Comparison of ENCODE assay signal across 23 cellular contexts in the genomic region with DNA sequence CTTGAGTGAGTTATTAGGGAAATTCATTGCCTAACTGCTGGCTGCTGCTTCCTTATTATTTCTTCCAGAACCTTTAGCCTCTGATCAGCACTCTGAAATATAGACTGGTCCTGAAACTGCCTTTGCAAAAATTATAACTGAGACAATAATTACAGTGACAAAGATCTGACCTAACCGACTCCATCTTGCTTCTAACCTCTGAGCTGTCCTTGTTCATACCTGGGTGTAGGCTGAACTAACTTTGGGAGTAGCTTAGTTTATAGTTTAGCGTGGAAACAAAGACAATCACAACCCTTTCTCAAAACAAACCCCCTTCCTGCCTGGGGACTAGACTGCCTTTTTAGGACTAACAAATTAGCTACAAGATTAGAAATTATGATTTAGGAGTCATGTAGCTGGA.
"Had no signal": no experiment of that assay in that cellular context is flagged by ENCODE, and none has a peak within 500 bp of the region (broad histone marks: within the 10 kb centered on the region; RNA-seq: fewer than 3 reads in every experiment).

No MANE protein-coding gene starts in this region.

- H2AFZ ChIP-seq: neural progenitor cell had no signal

- H3K4me2 ChIP-seq: neural progenitor cell had no signal

- H3K4me1 ChIP-seq: colonic mucosa, upper lobe of right lung had no signal

- H3K36me3 ChIP-seq: colonic mucosa, esophagus muscularis mucosa, neural progenitor cell, thoracic aorta, upper lobe of right lung had no signal

- H3K9me3 ChIP-seq: colonic mucosa, esophagus muscularis mucosa, thoracic aorta, upper lobe of right lung had no signal

- H3K4me3 ChIP-seq: colonic mucosa, dorsolateral prefrontal cortex, esophagus muscularis mucosa, neural progenitor cell, thoracic aorta, upper lobe of right lung had no signal

- H3K27ac ChIP-seq: colonic mucosa, dorsolateral prefrontal cortex, esophagus muscularis mucosa, neural progenitor cell, thoracic aorta, upper lobe of right lung had no signal

- DNase-seq: activated B cell treated with CpG ODN at 0.5 μM for 24 hours; activated CD4-positive, alpha-beta T cell treated with anti-CD3 and anti-CD28 coated beads for 36 hours; activated CD4-positive, alpha-beta T cell treated with anti-CD3 and anti-CD28 coated beads, Interleukin-2, amount 50 U/mL, for 4 hours; activated CD8-positive, alpha-beta memory T cell treated with anti-CD3 and anti-CD28 coated beads for 24 hours; activated CD8-positive, alpha-beta memory T cell treated with anti-CD3 and anti-CD28 coated beads, Interleukin-2, amount 50 U/mL, for 48 hours; activated naive CD4-positive, alpha-beta T cell treated with Interleukin-2 at 50 U/mL for 16 hours; activated naive CD8-positive, alpha-beta T cell treated with anti-CD3 and anti-CD28 coated beads for 36 hours; activated T-cell treated with anti-CD3 and anti-CD28 coated beads, Interleukin-2, amount 50 U/mL, for 4 hours; colonic mucosa; dorsolateral prefrontal cortex; effector memory CD8-positive, alpha-beta T cell; hippocampal formation; left ventricle myocardium superior; naive thymus-derived CD8-positive, alpha-beta T cell; stimulated activated CD4-positive, alpha-beta T cell treated with anti-CD3 and anti-CD28 coated beads, Interleukin-4, amount 100 ng/mL, for 24 hours; stimulated activated naive CD4-positive, alpha-beta T cell treated with Interleukin-2 at 50 U/mL for 16 hours; upper lobe of right lung had no signal

- H3K27me3 ChIP-seq: colonic mucosa, dorsolateral prefrontal cortex, esophagus muscularis mucosa, neural progenitor cell, upper lobe of right lung had no signal

- FAIRE-seq: bronchial epithelial cell, endothelial cell of umbilical vein, frontal cortex had no signal

- H3K9ac ChIP-seq: neural progenitor cell had no signal
